In genomic region chr16:84608281-84608680, GRCh38 we compare ENCODE assay signal across 13 cellular contexts. TPM values are rescaled to one million over a fixed set of nuclear protein-coding genes. Genes with fewer than 3 reads are reported as not detected.
A peak's percentile ranks its signal among the peaks of the same experiment; 100 is the strongest.
DNase-seq lines count a peak whose midpoint lies in the region; ATAC-seq and TF ChIP-seq lines count a peak whose summit lies in the region.
"Had no signal": no experiment of that assay in that cellular context is flagged by ENCODE, and none has a peak within 500 bp of the region (broad histone marks: within the 10 kb centered on the region; RNA-seq: fewer than 3 reads in every experiment).

No MANE protein-coding gene starts in this region.

- no peaks in the 10 kb centered on the region for H3K36me3 ChIP-seq in esophagus squamous epithelium
- H3K36me3 ChIP-seq: cardiac muscle cell had no signal

- CTCF ChIA-PET in activated CD8-positive, alpha-beta T cell treated with anti-CD3 and anti-CD28 coated beads, Interleukin-2, amount 10 ng/mL, durations not matched to agents 7 days and 5 days (lab: Charles Lee), result interaction anchor here (0.8 to 3.6 kb wide), 10 partner anchors 9 to 130 kb away, joined by 3 to 25 read pairs (median 4); no protein-coding TSS in a partner anchor

- H3K4me1 Mint-ChIP-seq in activated CD8-positive, alpha-beta T cell treated with anti-CD3 and anti-CD28 coated beads, Interleukin-2, amount 10 ng/mL, durations not matched to agents 7 days and 5 days (ENCODE audit: low read depth), result peaks cover 94% of the 10 kb centered on the region
- peaks cover 65 to 93% (median 86%) of the 10 kb centered on the region in 3 donors for H3K4me1 Mint-ChIP-seq in naive B cell
- H3K4me1 Mint-ChIP-seq in osteocyte (ENCODE audit: unreplicated experiment), result peaks cover 22% of the 10 kb centered on the region

- no peaks in the 10 kb centered on the region for H3K9me3 Mint-ChIP-seq in activated CD8-positive, alpha-beta T cell treated with anti-CD3 and anti-CD28 coated beads, Interleukin-2, amount 10 ng/mL, durations not matched to agents 7 days and 5 days (ENCODE audit: insufficient read depth)
- H3K9me3 Mint-ChIP-seq in naive B cell (peaks cover 0 to 14% (median 5%) of the 10 kb centered on the region in 7 donors), osteocyte (ENCODE audit: unreplicated experiment) (no peaks in the 10 kb centered on the region)

- no peak overlapping the region for H3K4me3 ChIP-seq in esophagus squamous epithelium
- H3K4me3 ChIP-seq: cardiac muscle cell, psoas muscle had no signal

- TF ChIP-seq CTCF in esophagus squamous epithelium (IDR thresholded peaks at IDR 0.05), result no peak
- TF ChIP-seq CTCF in osteocyte (IDR thresholded peaks at IDR 0.05), result no peak

- H3K27ac ChIP-seq in esophagus squamous epithelium, result peak overlapping the region in 2 of 4 donors; percentile 52 to 60
- H3K27ac ChIP-seq: cardiac muscle cell, foreskin keratinocyte, psoas muscle had no signal

- H3K27ac Mint-ChIP-seq in activated CD8-positive, alpha-beta T cell treated with anti-CD3 and anti-CD28 coated beads, Interleukin-2, amount 10 ng/mL, durations not matched to agents 7 days and 5 days, result peak overlapping the region; percentile 92
- H3K27ac Mint-ChIP-seq in naive B cell, result peak overlapping the region; percentile 3 to 98 (median 96)
- no peak overlapping the region for H3K27ac Mint-ChIP-seq in osteocyte (ENCODE audit: unreplicated experiment)

- H3K4me1 ChIP-seq in esophagus squamous epithelium, result peaks cover 4 to 61% (median 4%) of the 10 kb centered on the region in 3 donors
- H3K4me1 ChIP-seq: psoas muscle had no signal

- 71 to 75% methylated on average over 4 to 6 of the region's 6 CpGs for WGBS in esophagus squamous epithelium, 2 donors

- no peaks in the 10 kb centered on the region for H3K27me3 Mint-ChIP-seq in activated CD8-positive, alpha-beta T cell treated with anti-CD3 and anti-CD28 coated beads, Interleukin-2, amount 10 ng/mL, durations not matched to agents 7 days and 5 days (ENCODE audit: low read depth)
- H3K27me3 Mint-ChIP-seq in naive B cell (no peaks in the 10 kb centered on the region), osteocyte (ENCODE audit: unreplicated experiment) (no peaks in the 10 kb centered on the region)

- peaks cover 89% of the 10 kb centered on the region for H3K36me3 Mint-ChIP-seq in activated CD8-positive, alpha-beta T cell treated with anti-CD3 and anti-CD28 coated beads, Interleukin-2, amount 10 ng/mL, durations not matched to agents 7 days and 5 days (ENCODE audit: low read depth)
- H3K36me3 Mint-ChIP-seq in naive B cell (peaks cover 12 to 32% of the 10 kb centered on the region in 2 donors), osteocyte (ENCODE audit: unreplicated experiment) (peaks cover 6% of the 10 kb centered on the region)

- peak; percentile 7 for ATAC-seq in HG02588 (IDR thresholded peaks at IDR 0.05; ENCODE audit: unreplicated experiment)
- peak; percentile 62 for ATAC-seq in activated CD8-positive, alpha-beta T cell treated with anti-CD3 and anti-CD28 coated beads, Interleukin-2, amount 10 ng/mL, durations not matched to agents 7 days and 5 days
- no peak for ATAC-seq in naive B cell (ENCODE audit: low read depth in 2 of 2)
- ATAC-seq in HG02759 (IDR thresholded peaks at IDR 0.05; ENCODE audit: unreplicated experiment), result no peak
- ATAC-seq: foreskin keratinocyte had no signal

- POLR2A ChIA-PET in activated CD8-positive, alpha-beta T cell treated with anti-CD3 and anti-CD28 coated beads, Interleukin-2, amount 10 ng/mL, durations not matched to agents 7 days and 5 days (lab: Charles Lee), result interaction anchor here (0.6 to 3.8 kb wide), 6 partner anchors 10 to 94 kb away, joined by 3 to 30 read pairs (median 9); no protein-coding TSS in a partner anchor

- H3K27me3 ChIP-seq in esophagus squamous epithelium, result no peaks in the 10 kb centered on the region
- H3K27me3 ChIP-seq: cardiac muscle cell, foreskin keratinocyte had no signal

- H3K4me3 Mint-ChIP-seq in activated CD8-positive, alpha-beta T cell treated with anti-CD3 and anti-CD28 coated beads, Interleukin-2, amount 10 ng/mL, durations not matched to agents 7 days and 5 days, result peak overlapping the region; percentile 70
- H3K4me3 Mint-ChIP-seq in naive B cell (peak overlapping the region; percentile 54 to 93 (median 84)), osteocyte (ENCODE audit: unreplicated experiment) (no peak overlapping the region)

- intact Hi-C loops in esophagus squamous epithelium (cut with DNase I), result loop anchor here (5.0 kb wide), 1 partner anchor 86 kb away; no protein-coding TSS in a partner anchor

- peak; percentile 42 for DNase-seq in CD1c-positive myeloid dendritic cell (ENCODE audit: extremely low spot score)
- DNase-seq in activated CD8-positive, alpha-beta T cell treated with anti-CD3 and anti-CD28 coated beads, Interleukin-2, amount 10 ng/mL, durations not matched to agents 7 days and 5 days, result peak; percentile 74
- no peak for DNase-seq in naive B cell
- no peak for DNase-seq in esophagus squamous epithelium (lab: John Stamatoyannopoulos, UW)
- DNase-seq in epidermal melanocyte (ENCODE audit: insufficient read length, low spot score), result no peak
- DNase-seq in osteocyte (ENCODE audit: extremely low spot score, unreplicated experiment), result no peak
- DNase-seq: COR-L47, foreskin keratinocyte, IMR-90, psoas muscle had no signal

- no peak for TF ChIP-seq POLR2A in esophagus squamous epithelium (IDR thresholded peaks at IDR 0.05)

- no peaks in the 10 kb centered on the region for H3K9me3 ChIP-seq in esophagus squamous epithelium
- H3K9me3 ChIP-seq: psoas muscle had no signal

RNA-seq across cellular contexts. Expression of gene COTL1, which starts 9.6 kb away (rescaled TPM):
- total RNA-seq in activated CD8-positive, alpha-beta T cell treated with anti-CD3 and anti-CD28 coated beads, Interleukin-2, amount 10 ng/mL, durations not matched to agents 7 days and 5 days, result 100 to 1,000 TPM; 837 to 887 TPM
- polyA plus RNA-seq in naive B cell (ENCODE audit: low read depth in 6 of 6), result 100 to 1,000 TPM; 167 to 439 (median 373) TPM
- 10 to 100 TPM in 3 of 4 donors, 1 to 10 TPM in 1; 7.9 to 34.2 (median 23.4) TPM for total RNA-seq in esophagus squamous epithelium
- total RNA-seq in osteocyte, result 102 and 103 TPM in 2 replicates

RNA-seq across cellular contexts. Expression of gene KLHL36, which starts 40.0 kb away (rescaled TPM):
- 10 to 100 TPM; 31.4 to 32.6 TPM for total RNA-seq in activated CD8-positive, alpha-beta T cell treated with anti-CD3 and anti-CD28 coated beads, Interleukin-2, amount 10 ng/mL, durations not matched to agents 7 days and 5 days
- 10 to 100 TPM; 29.7 to 40.3 (median 37.5) TPM for polyA plus RNA-seq in naive B cell (ENCODE audit: low read depth in 6 of 6)
- total RNA-seq in esophagus squamous epithelium (10 to 100 TPM; 28.7 to 58.6 (median 40.1) TPM), osteocyte (49.0 and 50.0 TPM in 2 replicates)

Comparison
In these comparisons a context has a peak if more than half of its experiments do, and no peak if none do; other contexts are left out.
1. DNase-seq: peak in CD1c-positive myeloid dendritic cell (single experiment) and activated CD8-positive, alpha-beta T cell treated with anti-CD3 and anti-CD28 coated beads, Interleukin-2, amount 10 ng/mL, durations not matched to agents 7 days and 5 days (single experiment); none in naive B cell (single experiment), esophagus squamous epithelium (single experiment), epidermal melanocyte (single experiment) and osteocyte (single experiment).
2. ATAC-seq: peak in HG02588 (single experiment) and activated CD8-positive, alpha-beta T cell treated with anti-CD3 and anti-CD28 coated beads, Interleukin-2, amount 10 ng/mL, durations not matched to agents 7 days and 5 days (single experiment); none in naive B cell (0 of 2) and HG02759 (single experiment).